In the genomic region with DNA sequence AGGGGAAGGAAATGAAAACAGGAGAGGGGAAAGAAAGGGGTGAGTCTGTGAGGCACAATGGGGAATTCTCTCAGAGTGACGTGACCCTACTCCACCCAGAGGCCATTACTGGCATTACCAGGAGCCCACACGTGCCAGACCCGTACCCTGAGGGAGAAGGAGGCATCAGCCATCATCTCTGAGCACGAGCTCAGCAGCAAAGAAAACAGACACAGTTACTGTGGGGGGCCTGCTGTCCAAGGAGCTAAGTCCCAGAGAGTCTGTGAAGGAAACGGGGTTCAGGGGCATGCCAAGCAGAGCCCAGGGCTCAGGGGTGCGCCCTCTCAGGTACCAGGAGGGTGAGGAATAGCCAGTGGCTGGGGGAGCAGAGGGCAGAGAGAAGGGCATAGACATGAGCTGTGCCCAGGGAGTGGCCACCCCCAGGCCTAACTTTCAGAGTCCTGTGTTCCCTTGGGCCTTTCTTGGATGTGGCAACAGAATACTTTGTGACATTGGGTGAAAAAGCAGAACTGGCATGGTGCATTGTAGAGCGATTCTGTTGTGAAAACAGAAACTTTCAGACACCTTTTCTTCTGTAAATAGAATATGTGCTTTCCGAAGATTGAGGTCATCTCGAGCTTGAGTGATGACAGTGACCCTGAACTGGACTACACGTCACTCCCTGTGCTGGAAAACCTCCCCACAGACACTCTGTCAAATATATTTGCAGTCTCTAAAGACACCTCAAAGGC, we compare ENCODE assay signal across 8 cellular contexts. TPM values are rescaled to one million over a fixed set of nuclear protein-coding genes. Genes with fewer than 3 reads are reported as not detected.
A peak's percentile ranks its signal among the peaks of the same experiment; 100 is the strongest.
DNase-seq lines count a peak whose midpoint lies in the region; ATAC-seq and TF ChIP-seq lines count a peak whose summit lies in the region.

No MANE protein-coding gene starts in this region.

- H3K9ac ChIP-seq in mesenchymal stem cell (ENCODE audit: low read length) (no peak overlapping the region), Karpas-422 (ENCODE audit: low read length) (no peak overlapping the region)

- H3K79me2 ChIP-seq in Karpas-422 (ENCODE audit: low read length) = no peaks in the 10 kb centered on the region

- H2BK12ac ChIP-seq in mesenchymal stem cell (ENCODE audit: low read length in 2 of 2) = peak overlapping the region in 1 of 2 experiments; percentile 75

- H3K9me3 ChIP-seq in mesenchymal stem cell (ENCODE audit: control insufficient read depth, low read length) (no peaks in the 10 kb centered on the region), Karpas-422 (ENCODE audit: low read length) (no peaks in the 10 kb centered on the region)

- in situ Hi-C loops in GM13976 (cut with MboI; ENCODE audit: low sequenced_read_pairs, unreplicated experiment) = no loop called here

- H3K4me3 ChIP-seq in mesenchymal stem cell (ENCODE audit: insufficient read depth in 1 of 2, low read depth in 1 of 2, low read length in 2 of 2) (no peak overlapping the region), Karpas-422 (ENCODE audit: low read length) (no peak overlapping the region)

- peak overlapping the region in 1 of 2 experiments; percentile 83 for H3K14ac ChIP-seq in mesenchymal stem cell (ENCODE audit: low read length in 2 of 2)

- peak overlapping the region; percentile 35 for H2BK120ac ChIP-seq in mesenchymal stem cell (ENCODE audit: low read depth, low read length)

- no peak overlapping the region for H2BK5ac ChIP-seq in mesenchymal stem cell (ENCODE audit: low read depth, low read length, poor library complexity, severe bottlenecking)

- TF ChIP-seq CTCF in GM13976 (IDR thresholded peaks at IDR 0.05; ENCODE audit: borderline replicate concordance, control extremely low read depth, extremely low read depth, insufficient read depth, missing control alignments) = peak; percentile 59

- H3K4me2 ChIP-seq in mesenchymal stem cell (ENCODE audit: low read length, poor library complexity, severe bottlenecking) (no peak overlapping the region), Karpas-422 (ENCODE audit: low read depth, low read length, poor library complexity, severe bottlenecking) (no peak overlapping the region)

- H3K23ac ChIP-seq in mesenchymal stem cell (ENCODE audit: low read length in 2 of 2) = no peak overlapping the region

- H3K4me1 ChIP-seq in mesenchymal stem cell (ENCODE audit: control insufficient read depth, insufficient read depth, low read depth, low read length) (peaks cover 21% of the 10 kb centered on the region), Karpas-422 (ENCODE audit: low read length) (no peaks in the 10 kb centered on the region)

- peak overlapping the region; percentile 52 for H4K91ac ChIP-seq in mesenchymal stem cell (ENCODE audit: low read length)

- H3K4ac ChIP-seq in mesenchymal stem cell (ENCODE audit: low read depth in 1 of 2, low read length in 2 of 2) = peak overlapping the region in 1 of 2 experiments; percentile 80

- H3K36me3 ChIP-seq in mesenchymal stem cell (ENCODE audit: control insufficient read depth in 1 of 2, insufficient read depth in 2 of 2, low read depth in 1 of 2, low read length in 2 of 2) (peaks cover 23 to 26% of the 10 kb centered on the region in 2 experiments), Karpas-422 (ENCODE audit: insufficient read depth, low read length) (no peaks in the 10 kb centered on the region)

- no peak overlapping the region for H3K27ac ChIP-seq in mesenchymal stem cell (ENCODE audit: low read length, poor library complexity, severe bottlenecking)
- peak overlapping the region; percentile 82 for H3K27ac ChIP-seq in substantia nigra (ENCODE audit: low read depth, low read length, poor library complexity, severe bottlenecking)
- H3K27ac ChIP-seq in Karpas-422 (ENCODE audit: low read length) = no peak overlapping the region

- H2AFZ ChIP-seq in mesenchymal stem cell (ENCODE audit: low read depth, low read length) (peak overlapping the region; percentile 42), Karpas-422 (ENCODE audit: low read length) (no peak overlapping the region)

- H3K18ac ChIP-seq in mesenchymal stem cell (ENCODE audit: low read depth in 1 of 2, low read length in 2 of 2) = peak overlapping the region; percentile 54 to 67

- no peaks in the 10 kb centered on the region for H4K20me1 ChIP-seq in Karpas-422 (ENCODE audit: insufficient read depth, low read depth, low read length)

- peak overlapping the region; percentile 91 for H4K8ac ChIP-seq in mesenchymal stem cell (ENCODE audit: low read length)

- WGBS in mesenchymal stem cell = 47% methylated on average over 10 of the region's 10 CpGs

- DNase-seq in GM13976 (ENCODE audit: low spot score) (no peak), NCI-H1930 (lab: John Stamatoyannopoulos, UW) (peak; percentile 4 to 12), dermis blood vessel endothelial cell (peak; percentile 65), mesenchymal stem cell (peak; percentile 72), substantia nigra (lab: John Stamatoyannopoulos, UW) (peak in 23 of 49 donors; percentile 1 to 56 (median 25)), Karpas-422 (no peak)
- peak; percentile 25 to 65 for DNase-seq in activated CD4-positive, alpha-beta T cell treated with anti-CD3 and anti-CD28 coated beads for 24 hours (ENCODE audit: low read depth in 2 of 2)

- peak; percentile 60 for ATAC-seq in HG02798 (IDR thresholded peaks at IDR 0.05; ENCODE audit: poor library complexity, unreplicated experiment)

- H3K79me1 ChIP-seq in mesenchymal stem cell (replicated peaks; ENCODE audit: low read length, poor library complexity, severe bottlenecking) = peaks cover 3% of the 10 kb centered on the region

- H2BK15ac ChIP-seq in mesenchymal stem cell (ENCODE audit: low read depth, poor library complexity, severe bottlenecking) = peak overlapping the region; percentile 65

- H3K27me3 ChIP-seq in mesenchymal stem cell (ENCODE audit: control insufficient read depth in 1 of 2, insufficient read depth in 1 of 2, low read length in 2 of 2) (peaks cover 0 to 22% of the 10 kb centered on the region in 2 experiments), Karpas-422 (ENCODE audit: low read length) (no peaks in the 10 kb centered on the region)

- H3K9me2 ChIP-seq in Karpas-422 (replicated peaks; ENCODE audit: insufficient read depth, low read length) = no peaks in the 10 kb centered on the region

- no peak overlapping the region for H2AK5ac ChIP-seq in mesenchymal stem cell (ENCODE audit: low read length, severe bottlenecking)

RNA-seq across cellular contexts. Expression of a gene that starts 11.3 kb away (rescaled TPM):
- total RNA-seq in dermis blood vessel endothelial cell = 16.8 and 24.2 TPM in 2 replicates
- polyA plus RNA-seq in mesenchymal stem cell (2013, experiment 1 of 2) = 24.3 TPM
- 22.1 TPM for polyA plus RNA-seq in mesenchymal stem cell (2013, experiment 2 of 2)
- 27.8 and 54.5 TPM in 2 replicates for total RNA-seq in Karpas-422 (2014; rRNA removed; shearing (Covaris generic); ENCODE audit: low replicate concordance)

RNA-seq across cellular contexts. Expression of a gene that starts 15.4 kb away (rescaled TPM):
- not detected in 2 replicates for total RNA-seq in dermis blood vessel endothelial cell
- polyA plus RNA-seq in mesenchymal stem cell (2013, experiment 1 of 2) = not detected
- not detected for polyA plus RNA-seq in mesenchymal stem cell (2013, experiment 2 of 2)
- not detected in 2 replicates for total RNA-seq in Karpas-422 (2014; rRNA removed; shearing (Covaris generic); ENCODE audit: low replicate concordance)

RNA-seq across cellular contexts. Expression of a gene that starts 30.4 kb away (rescaled TPM):
- under 0.01 TPM in 1 of 2 replicates, not detected in the other for total RNA-seq in dermis blood vessel endothelial cell
- polyA plus RNA-seq in mesenchymal stem cell (2013, experiment 1 of 2) = 0.14 TPM
- 0.10 TPM for polyA plus RNA-seq in mesenchymal stem cell (2013, experiment 2 of 2)
- not detected in 2 replicates for total RNA-seq in Karpas-422 (2014; rRNA removed; shearing (Covaris generic); ENCODE audit: low replicate concordance)

RNA-seq across cellular contexts. Expression of a gene that starts 30.5 kb away (rescaled TPM):
- total RNA-seq in dermis blood vessel endothelial cell = 28.2 and 32.0 TPM in 2 replicates
- 17.9 TPM for polyA plus RNA-seq in mesenchymal stem cell (2013, experiment 1 of 2)
- polyA plus RNA-seq in mesenchymal stem cell (2013, experiment 2 of 2) = 17.7 TPM
- total RNA-seq in Karpas-422 (2014; rRNA removed; shearing (Covaris generic); ENCODE audit: low replicate concordance) = 26.0 and 55.2 TPM in 2 replicates

RNA-seq across cellular contexts. Expression of a gene that starts 58.8 kb away (rescaled TPM):
- 120 and 138 TPM in 2 replicates for total RNA-seq in dermis blood vessel endothelial cell
- polyA plus RNA-seq in mesenchymal stem cell (2013, experiment 1 of 2) = 107 TPM
- 109 TPM for polyA plus RNA-seq in mesenchymal stem cell (2013, experiment 2 of 2)
- 80.9 and 94.7 TPM in 2 replicates for total RNA-seq in Karpas-422 (2014; rRNA removed; shearing (Covaris generic); ENCODE audit: low replicate concordance)

Comparison
In these comparisons a context has a peak if more than half of its experiments do, and no peak if none do; other contexts are left out.
1. DNase-seq: peak in NCI-H1930 (2 of 2), activated CD4-positive, alpha-beta T cell treated with anti-CD3 and anti-CD28 coated beads for 24 hours (2 of 2), dermis blood vessel endothelial cell (single experiment) and mesenchymal stem cell (single experiment); none in GM13976 (single experiment) and Karpas-422 (single experiment).